In the genomic region with DNA sequence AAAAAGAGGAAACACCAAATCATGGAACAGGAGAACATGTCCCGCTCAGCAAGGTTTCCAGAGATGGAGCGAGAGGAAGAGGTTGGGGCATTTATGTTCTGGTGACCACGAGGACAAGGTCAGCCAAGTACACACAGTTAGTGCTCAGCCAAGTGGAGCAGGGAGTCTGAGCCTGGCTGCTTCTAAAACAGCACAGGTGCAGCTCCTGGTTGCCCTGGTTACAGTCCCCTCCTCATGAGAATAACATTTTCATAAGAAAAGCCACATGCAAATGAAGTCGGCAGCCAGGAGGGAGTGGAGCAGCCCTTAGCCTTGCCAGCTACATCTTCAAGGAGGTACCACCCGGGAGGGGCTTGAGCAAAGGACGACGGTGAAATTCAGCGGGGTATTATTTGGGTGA, we compare ENCODE assay signal across 26 cellular contexts.
DNase-seq lines count a peak whose midpoint lies in the region; ATAC-seq and TF ChIP-seq lines count a peak whose summit lies in the region.
"Had no signal": no experiment of that assay in that cellular context is flagged by ENCODE, and none has a peak within 500 bp of the region (broad histone marks: within the 10 kb centered on the region; RNA-seq: fewer than 3 reads in every experiment).

No MANE protein-coding gene starts in this region.

- H3K4me3 ChIP-seq in iPS DF 6.9 (ENCODE audit: low read length), result no peak overlapping the region
- no peak overlapping the region for H3K4me3 ChIP-seq in Peyer's patch
- H3K4me3 ChIP-seq: esophagus muscularis mucosa, gastroesophageal sphincter, GM23248, spleen, vagina had no signal

- WGBS in iPS DF 6.9 (ENCODE audit: insufficient coverage, insufficient read length), result no CpG with 5 or more reads among the region's 8 CpGs

- H3K9me3 ChIP-seq in iPS DF 6.9 (ENCODE audit: control insufficient read depth, insufficient read depth, low read length) (no peaks in the 10 kb centered on the region), Peyer's patch (no peaks in the 10 kb centered on the region)
- H3K9me3 ChIP-seq: esophagus muscularis mucosa, gastroesophageal sphincter, SK-N-SH, spleen, vagina had no signal

- ATAC-seq in GM19395 (IDR thresholded peaks at IDR 0.05; ENCODE audit: unreplicated experiment) (peak; percentile 56), esophagus mucosa (no peak)
- ATAC-seq: activated CD8-positive, alpha-beta T cell treated with anti-CD3 and anti-CD28 coated beads for 36 hours; gastroesophageal sphincter; Panc1 had no signal

- TF ChIP-seq POLR2A in Peyer's patch (IDR thresholded peaks at IDR 0.05), result no peak

- TF ChIP-seq CTCF in Peyer's patch (IDR thresholded peaks at IDR 0.05), result no peak

- peaks cover 7% of the 10 kb centered on the region for H3K4me1 ChIP-seq in iPS DF 6.9 (ENCODE audit: control insufficient read depth, insufficient read depth, low read length)
- H3K4me1 ChIP-seq in Peyer's patch, result no peaks in the 10 kb centered on the region
- H3K4me1 ChIP-seq: esophagus muscularis mucosa, gastroesophageal sphincter, spleen, vagina had no signal

- H3K27ac ChIP-seq in iPS DF 6.9 (ENCODE audit: low read length) (no peak overlapping the region), Peyer's patch (no peak overlapping the region)
- H3K27ac ChIP-seq: esophagus muscularis mucosa, gastroesophageal sphincter, GM23248, spleen, vagina had no signal

- H3K27me3 ChIP-seq in iPS DF 6.9 (ENCODE audit: control insufficient read depth, insufficient read depth, low read length) (no peaks in the 10 kb centered on the region), Peyer's patch (no peaks in the 10 kb centered on the region)
- H3K27me3 ChIP-seq: vagina had no signal

- DNase-seq in COLO668 (lab: John Stamatoyannopoulos, UW; ENCODE audit: unreplicated experiment), result peak; percentile 10
- peak; percentile 58 for DNase-seq in NCI-H69 (lab: John Stamatoyannopoulos, UW)
- peak; percentile 68 for DNase-seq in iPS DF 6.9 (ENCODE audit: low read depth, low spot score)
- DNase-seq in Peyer's patch, result no peak
- DNase-seq in hippocampal formation (lab: John Stamatoyannopoulos, UW), result no peak
- DNase-seq in ureter (ENCODE audit: low spot score), result no peak
- DNase-seq: activated B cell treated with CpG ODN at 0.5 μM for 24 hours; activated CD8-positive, alpha-beta T cell treated with anti-CD3 and anti-CD28 coated beads for 36 hours; activated naive CD4-positive, alpha-beta T cell treated with anti-CD3 and anti-CD28 coated beads for 36 hours; activated T-cell treated with anti-CD3 and anti-CD28 coated beads, Interleukin-2, amount 50 U/mL, for 1 hour; aorta; CD4-positive, CD25-positive, alpha-beta regulatory T cell; central memory CD4-positive, alpha-beta T cell; GM23248; immature natural killer cell; NCI-H1930; retina; SK-N-SH; spleen; substantia nigra had no signal

- H3K36me3 ChIP-seq in iPS DF 6.9 (ENCODE audit: control insufficient read depth, insufficient read depth, low read length) (no peaks in the 10 kb centered on the region), Peyer's patch (no peaks in the 10 kb centered on the region)
- H3K36me3 ChIP-seq: esophagus muscularis mucosa, gastroesophageal sphincter, spleen, vagina had no signal

Comparison
In these comparisons a context has a peak if more than half of its experiments do, and no peak if none do; other contexts are left out.
1. DNase-seq: peak in COLO668 (single experiment), NCI-H69 (single experiment) and iPS DF 6.9 (single experiment); none in Peyer's patch (0 of 3), hippocampal formation (0 of 2) and ureter (single experiment).